In genomic region chr16:54446639-54447038, GRCh38 we compare ENCODE assay signal across 8 cellular contexts.
DNase-seq lines count a peak whose midpoint lies in the region; ATAC-seq and TF ChIP-seq lines count a peak whose summit lies in the region.

No MANE protein-coding gene starts in this region.

- no peak overlapping the region for H3K27ac ChIP-seq in left lung

- peak; percentile 72 for DNase-seq in NCI-H82 (lab: John Stamatoyannopoulos, UW)
- no peak for DNase-seq in NCI-H82 treated with DMSO at 0.1 percent for 48 hours (lab: John Stamatoyannopoulos, UW; ENCODE audit: unreplicated experiment)
- peak; percentile 87 to 94 for DNase-seq in cardiac fibroblast (ENCODE audit: low read depth in 2 of 2)
- peak in 1 of 2 donors; percentile 43 for DNase-seq in left lung
- DNase-seq in ureter (ENCODE audit: low spot score) = peak; percentile 48
- no peak for DNase-seq in DMS153 (lab: John Stamatoyannopoulos, UW)
- DNase-seq in stimulated activated CD8-positive, alpha-beta memory T cell treated with anti-CD3 and anti-CD28 coated beads, Interleukin-4, amount 100 ng/mL, for 48 hours = no peak

- TF ChIP-seq CTCF in cardiac fibroblast (IDR thresholded peaks at IDR 0.05; ENCODE audit: low read depth, low read length) (no peak), left lung (IDR thresholded peaks at IDR 0.05) (no peak)

- peaks cover 0 to 19% of the 10 kb centered on the region in 2 donors for H3K27me3 ChIP-seq in left lung

- H3K4me3 ChIP-seq in cardiac fibroblast (replicated peaks in 1 of 2; ENCODE audit: low read depth in 2 of 2, low read length in 2 of 2) (no peak overlapping the region), left lung (no peak overlapping the region)

- intact Hi-C loops in left lung (cut with DNase I) = no loop called here

- no peaks in the 10 kb centered on the region for H3K36me3 ChIP-seq in left lung

- peaks cover 0 to 9% of the 10 kb centered on the region in 2 donors for H3K9me3 ChIP-seq in left lung

- peak; percentile 84 for ATAC-seq in left lung
- ATAC-seq in activated CD4-positive, CD25-positive, alpha-beta regulatory T cell treated with anti-CD3 and anti-CD28 coated beads, Interleukin-2, amount 50 U/mL, for 24 hours = no peak

- H3K4me1 ChIP-seq in left lung = no peaks in the 10 kb centered on the region

Comparison
In these comparisons a context has a peak if more than half of its experiments do, and no peak if none do; other contexts are left out.
1. DNase-seq: peak in NCI-H82 (single experiment), cardiac fibroblast (2 of 2) and ureter (single experiment); none in NCI-H82 treated with DMSO at 0.1 percent for 48 hours (single experiment), DMS153 (single experiment) and stimulated activated CD8-positive, alpha-beta memory T cell treated with anti-CD3 and anti-CD28 coated beads, Interleukin-4, amount 100 ng/mL, for 48 hours (single experiment).